In genomic region chr2:28539095-28539494, GRCh38 we compare ENCODE assay signal across 1 cellular context.
TF ChIP-seq lines count a peak whose summit lies in the region.

No MANE protein-coding gene starts in this region.

TF ChIP-seq in GM12878, 131 proteins besides CTCF, POLR2A, EP300 and RAD21:
- TF ChIP-seq ZBTB4 (CRISPR knock-in tag; IDR thresholded peaks at IDR 0.05) (no peak), IRF5 (IDR thresholded peaks at IDR 0.05; ENCODE audit: borderline replicate concordance) (no peak), SPI1 (IDR thresholded peaks at IDR 0.05; ENCODE audit: borderline replicate concordance, insufficient read depth, low read depth, low read length) (peak; percentile 93), KDM1A (IDR thresholded peaks at IDR 0.05; ENCODE audit: borderline replicate concordance) (no peak), CREB1 (IDR thresholded peaks at IDR 0.05; ENCODE audit: low read depth) (peak; percentile 40; the same call in 1 of the 2 replicates), USF1 (IDR thresholded peaks at IDR 0.05; ENCODE audit: borderline replicate concordance, extremely low read length, insufficient read depth, low read depth, low read length) (peak; percentile 67), BHLHE40 (IDR thresholded peaks at IDR 0.05; ENCODE audit: borderline replicate concordance in 1 of 2, low read depth in 2 of 2, low read length in 1 of 2) (peak in 1 of 2 experiments; percentile 50; a peak in 2 of 4 replicates)
